ENCODE assay signal across 11 cellular contexts in the genomic region with DNA sequence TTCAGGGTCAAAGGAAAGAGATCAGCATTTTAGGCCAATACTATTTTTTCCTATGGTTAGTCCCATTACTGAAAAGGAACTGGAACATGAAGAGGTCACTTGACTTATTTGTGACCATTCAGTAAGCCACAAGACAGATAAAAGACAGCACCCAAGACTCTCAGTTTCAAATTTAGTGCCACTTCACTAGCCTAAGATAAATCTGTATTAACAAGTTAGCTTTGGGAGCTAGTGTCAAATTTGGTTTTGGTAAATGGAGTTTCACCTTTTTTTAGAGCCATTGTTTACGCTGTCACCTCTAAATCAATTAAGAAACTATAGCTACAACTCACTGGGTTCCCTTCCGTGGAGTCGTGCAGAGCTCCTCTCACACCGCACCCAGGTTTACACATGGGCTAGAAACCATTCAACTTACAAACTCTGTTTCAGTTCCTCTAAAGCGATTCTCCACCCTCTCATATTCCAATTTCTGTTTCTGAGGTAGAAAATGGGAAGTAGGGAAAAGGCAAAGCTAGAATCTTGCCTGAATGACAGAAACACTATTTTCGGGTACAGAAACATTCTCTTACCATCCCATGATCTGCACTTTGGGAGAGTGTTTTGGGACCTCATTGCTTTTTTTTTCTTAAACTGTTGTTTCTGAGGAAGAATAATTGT. TPM values are rescaled to one million over a fixed set of nuclear protein-coding genes. Genes with fewer than 3 reads are reported as not detected.
DNase-seq lines count a peak whose midpoint lies in the region; ATAC-seq and TF ChIP-seq lines count a peak whose summit lies in the region.
"Had no signal": no experiment of that assay in that cellular context is flagged by ENCODE, and none has a peak within 500 bp of the region (broad histone marks: within the 10 kb centered on the region; RNA-seq: fewer than 3 reads in every experiment).

No MANE protein-coding gene starts in this region.

- no peak for TF ChIP-seq CTCF in Peyer's patch (IDR thresholded peaks at IDR 0.05)

- no peaks in the 10 kb centered on the region for H3K9me3 ChIP-seq in Peyer's patch
- H3K9me3 ChIP-seq: right lobe of liver had no signal

- H3K36me3 ChIP-seq in Peyer's patch: peaks cover 0 to 67% (median 0%) of the 10 kb centered on the region in 3 donors

- no peaks in the 10 kb centered on the region for H3K27me3 ChIP-seq in Peyer's patch
- H3K27me3 ChIP-seq: right lobe of liver had no signal

- no peak overlapping the region for H3K4me3 ChIP-seq in Peyer's patch
- H3K4me3 ChIP-seq: right lobe of liver had no signal

- ATAC-seq in GM19397 (IDR thresholded peaks at IDR 0.05; ENCODE audit: unreplicated experiment): peak; percentile 60
- ATAC-seq in HG03060 (IDR thresholded peaks at IDR 0.05; ENCODE audit: low read depth, unreplicated experiment): peak; percentile 58

- no peak for TF ChIP-seq POLR2A in Peyer's patch (IDR thresholded peaks at IDR 0.05)

- H3K27ac ChIP-seq in Peyer's patch: peak overlapping the region in 1 of 4 donors; percentile 55

- DNase-seq in CD1c-positive myeloid dendritic cell (ENCODE audit: extremely low spot score) (peak; percentile 90), Peyer's patch (peak in 2 of 3 donors; percentile 59), DMS 273 treated with DMSO at 0.1 percent for 48 hours (lab: John Stamatoyannopoulos, UW) (no peak), NCI-H2029 (lab: John Stamatoyannopoulos, UW) (no peak), NCI-H1436 (lab: John Stamatoyannopoulos, UW) (no peak)
- DNase-seq in stimulated activated CD4-positive, alpha-beta T cell treated with anti-CD3 and anti-CD28 coated beads, Interleukin-2, amount 100 ng/mL, for 48 hours: no peak
- DNase-seq: activated CD4-positive, alpha-beta T cell treated with anti-CD3 and anti-CD28 coated beads, Interleukin-2, amount 50 U/mL, for 48 hours; NCI-H774 had no signal

- peaks cover 0 to 7% (median 4%) of the 10 kb centered on the region in 4 donors for H3K4me1 ChIP-seq in Peyer's patch

RNA-seq across cellular contexts. Expression of gene CCDC32, which starts 14.3 kb away (rescaled TPM):
- total RNA-seq in Peyer's patch: 10 to 100 TPM; 31.2 to 41.3 (median 32.2) TPM

RNA-seq across cellular contexts. Expression of gene RPUSD2, which starts 18.6 kb away (rescaled TPM):
- total RNA-seq in Peyer's patch: 10 to 100 TPM in 1 of 4 donors, 1 to 10 TPM in 3; 4.7 to 21.5 (median 6.8) TPM

RNA-seq across cellular contexts. Expression of gene KNL1, which starts 43.5 kb away (rescaled TPM):
- 10 to 100 TPM in 2 of 4 donors, 1 to 10 TPM in 2; 6.6 to 26.6 (median 12.8) TPM for total RNA-seq in Peyer's patch

Comparison
In these comparisons a context has a peak if more than half of its experiments do, and no peak if none do; other contexts are left out.
1. DNase-seq: peak in CD1c-positive myeloid dendritic cell (single experiment) and Peyer's patch (2 of 3); none in DMS 273 treated with DMSO at 0.1 percent for 48 hours (single experiment), NCI-H2029 (single experiment), stimulated activated CD4-positive, alpha-beta T cell treated with anti-CD3 and anti-CD28 coated beads, Interleukin-2, amount 100 ng/mL, for 48 hours (0 of 2) and NCI-H1436 (single experiment).